21 cellular contexts compared by ENCODE assay signal in the genomic region with DNA sequence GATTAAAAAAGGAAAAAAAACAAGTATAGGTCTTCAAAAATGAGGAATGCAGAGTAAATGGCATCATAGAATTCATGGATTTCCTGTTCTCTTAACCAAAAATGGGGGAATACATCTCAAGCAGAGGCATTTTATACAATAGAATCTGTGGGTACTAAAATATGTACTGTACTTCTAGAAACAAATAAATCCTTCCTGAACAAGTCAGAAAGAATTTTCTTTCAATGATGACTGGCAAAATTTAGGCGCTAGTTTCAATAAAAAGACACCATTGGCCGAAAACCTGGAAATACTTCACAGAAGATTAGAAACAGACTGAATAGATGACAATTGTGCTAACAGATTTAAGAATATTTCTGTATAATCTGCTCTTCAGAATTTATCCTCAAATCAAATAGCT.
"Had no signal": no experiment of that assay in that cellular context is flagged by ENCODE, and none has a peak within 500 bp of the region (broad histone marks: within the 10 kb centered on the region; RNA-seq: fewer than 3 reads in every experiment).

No MANE protein-coding gene starts in this region.

- FAIRE-seq: keratinocyte had no signal

- H3K4me3 ChIP-seq: left lung, transverse colon, vagina had no signal

- DNase-seq: activated CD4-positive, alpha-beta memory T cell treated with anti-CD3 and anti-CD28 coated beads for 36 hours; activated CD4-positive, alpha-beta T cell treated with anti-CD3 and anti-CD28 coated beads for 1 hour; activated CD8-positive, alpha-beta memory T cell treated with anti-CD3 and anti-CD28 coated beads, Interleukin-2, amount 10 ng/mL, durations not matched to agents 7 days and 5 days; activated gamma-delta T cell; activated naive CD8-positive, alpha-beta T cell treated with anti-CD3 and anti-CD28 coated beads for 36 hours; activated T-cell treated with anti-CD3 and anti-CD28 coated beads, Interleukin-2, amount 50 U/mL, for 4 hours; anterior cingulate cortex; cerebellar nuclear complex; dermis blood vessel endothelial cell; hippocampal formation; left lung; mesenchymal stem cell; natural killer cell; stimulated activated CD4-positive, alpha-beta T cell treated with anti-CD3 and anti-CD28 coated beads, Interleukin-2, amount 100 ng/mL, for 48 hours; stimulated activated naive CD8-positive, alpha-beta T cell treated with anti-CD3 and anti-CD28 coated beads, Interleukin-15, Interleukin-2, amounts not matched to agents 100 U/mL and 50 U/mL, for 24 hours; T1000; transverse colon had no signal

- H3K9me3 ChIP-seq: left lung, neutrophil, transverse colon, vagina had no signal

- H3K27ac ChIP-seq: epithelial cell of prostate, left lung, neutrophil, transverse colon, vagina had no signal

- ATAC-seq: activated CD8-positive, alpha-beta memory T cell treated with anti-CD3 and anti-CD28 coated beads, Interleukin-2, amount 10 ng/mL, durations not matched to agents 7 days and 5 days; activated T-cell treated with anti-CD3 and anti-CD28 coated beads, Interleukin-2, amount 50 U/mL, for 4 hours; left lung; natural killer cell; stimulated activated naive CD8-positive, alpha-beta T cell treated with anti-CD3 and anti-CD28 coated beads, Interleukin-15, Interleukin-2, amounts not matched to agents 100 U/mL and 50 U/mL, for 24 hours had no signal

- H3K36me3 ChIP-seq: left lung, neutrophil, transverse colon, vagina had no signal

- H3K27ac Mint-ChIP-seq: activated CD4-positive, alpha-beta memory T cell treated with anti-CD3 and anti-CD28 coated beads for 36 hours; activated CD8-positive, alpha-beta memory T cell treated with anti-CD3 and anti-CD28 coated beads, Interleukin-2, amount 10 ng/mL, durations not matched to agents 7 days and 5 days; activated naive CD8-positive, alpha-beta T cell treated with anti-CD3 and anti-CD28 coated beads for 36 hours; natural killer cell had no signal

- H3K27me3 ChIP-seq: left lung, neutrophil, transverse colon, vagina had no signal

- H3K4me3 Mint-ChIP-seq: activated CD4-positive, alpha-beta memory T cell treated with anti-CD3 and anti-CD28 coated beads for 36 hours; activated CD8-positive, alpha-beta memory T cell treated with anti-CD3 and anti-CD28 coated beads, Interleukin-2, amount 10 ng/mL, durations not matched to agents 7 days and 5 days; activated naive CD8-positive, alpha-beta T cell treated with anti-CD3 and anti-CD28 coated beads for 36 hours; activated T-cell treated with anti-CD3 and anti-CD28 coated beads, Interleukin-2, amount 50 U/mL, for 4 hours; natural killer cell had no signal

- H3K27me3 Mint-ChIP-seq: activated CD4-positive, alpha-beta memory T cell treated with anti-CD3 and anti-CD28 coated beads for 36 hours; activated CD8-positive, alpha-beta memory T cell treated with anti-CD3 and anti-CD28 coated beads, Interleukin-2, amount 10 ng/mL, durations not matched to agents 7 days and 5 days; activated naive CD8-positive, alpha-beta T cell treated with anti-CD3 and anti-CD28 coated beads for 36 hours had no signal

- H3K9me3 Mint-ChIP-seq: activated CD4-positive, alpha-beta memory T cell treated with anti-CD3 and anti-CD28 coated beads for 36 hours; activated naive CD8-positive, alpha-beta T cell treated with anti-CD3 and anti-CD28 coated beads for 36 hours; activated T-cell treated with anti-CD3 and anti-CD28 coated beads, Interleukin-2, amount 50 U/mL, for 4 hours; natural killer cell had no signal
